In genomic region chr1:101567582-101568189, GRCh38 we compare ENCODE assay signal across 8 cellular contexts.
DNase-seq lines count a peak whose midpoint lies in the region; ATAC-seq and TF ChIP-seq lines count a peak whose summit lies in the region.

No MANE protein-coding gene starts in this region.

- no peak overlapping the region for H3K4me3 Mint-ChIP-seq in endothelial cell (ENCODE audit: unreplicated experiment)

- DNase-seq in AG09319 (ENCODE audit: extremely low read depth, low read depth) (no peak), NCI-H2196 (lab: John Stamatoyannopoulos, UW; ENCODE audit: unreplicated experiment) (peak; percentile 24), endothelial cell (ENCODE audit: low spot score) (peak; percentile 51), NCI-H1048 (lab: John Stamatoyannopoulos, UW) (no peak)
- DNase-seq in activated CD4-positive, alpha-beta T cell treated with anti-CD3 and anti-CD28 coated beads, Interleukin-2, amount 50 U/mL, for 4 hours = peak; percentile 36 to 41

- H3K36me3 ChIP-seq in neutrophil = no peaks in the 10 kb centered on the region

- H3K27me3 Mint-ChIP-seq in endothelial cell (ENCODE audit: unreplicated experiment) = no peaks in the 10 kb centered on the region

- no peaks in the 10 kb centered on the region for H3K9me3 Mint-ChIP-seq in endothelial cell (ENCODE audit: unreplicated experiment)

- no peaks in the 10 kb centered on the region for H3K4me1 ChIP-seq in neutrophil (ENCODE audit: control insufficient read depth in 1 of 2, insufficient read depth in 1 of 2, low read depth in 1 of 2, low read length in 1 of 2)

- ATAC-seq in GM18508 (IDR thresholded peaks at IDR 0.05; ENCODE audit: insufficient read depth, unreplicated experiment) (peak; percentile 93), HG02870 (IDR thresholded peaks at IDR 0.05; ENCODE audit: unreplicated experiment) (peak; percentile 92)

- peak; percentile 86 for TF ChIP-seq CTCF in AG09319 (IDR thresholded peaks at IDR 0.05; ENCODE audit: low read depth, low read length)
- peak; percentile 94 for TF ChIP-seq CTCF in endothelial cell (IDR thresholded peaks at IDR 0.05; ENCODE audit: unreplicated experiment)
- peak; percentile 10 for TF ChIP-seq CTCF in neutrophil (IDR thresholded peaks at IDR 0.05)

- H3K27me3 ChIP-seq in neutrophil = no peaks in the 10 kb centered on the region

- H3K9me3 ChIP-seq in neutrophil = no peaks in the 10 kb centered on the region

- no peaks in the 10 kb centered on the region for H3K36me3 Mint-ChIP-seq in endothelial cell (ENCODE audit: low read depth, unreplicated experiment)

- no peak overlapping the region for H3K27ac ChIP-seq in neutrophil

- no peaks in the 10 kb centered on the region for H3K4me1 Mint-ChIP-seq in endothelial cell (ENCODE audit: unreplicated experiment)

- no peak overlapping the region for H3K27ac Mint-ChIP-seq in endothelial cell (ENCODE audit: unreplicated experiment)

- no peak overlapping the region for H3K4me3 ChIP-seq in neutrophil (ENCODE audit: low read depth in 1 of 2, low read length in 1 of 2)

Comparison
In these comparisons a context has a peak if more than half of its experiments do, and no peak if none do; other contexts are left out.
1. DNase-seq: peak in NCI-H2196 (single experiment), activated CD4-positive, alpha-beta T cell treated with anti-CD3 and anti-CD28 coated beads, Interleukin-2, amount 50 U/mL, for 4 hours (2 of 2) and endothelial cell (single experiment); none in AG09319 (single experiment) and NCI-H1048 (single experiment).
2. CTCF ChIP-seq: peak in every context shown above with its lines; median percentile 94 in endothelial cell; 86 in AG09319; 10 in neutrophil.